In genomic region chr13:27170521-27171243, GRCh38 we compare ENCODE assay signal across 1 cellular context.
TF ChIP-seq lines count a peak whose summit lies in the region.

No MANE protein-coding gene starts in this region.

TF ChIP-seq in HEK293, 187 proteins besides CTCF, POLR2A, EP300 and RAD21 (continued from another document):
- TF ChIP-seq, protein P1, sequence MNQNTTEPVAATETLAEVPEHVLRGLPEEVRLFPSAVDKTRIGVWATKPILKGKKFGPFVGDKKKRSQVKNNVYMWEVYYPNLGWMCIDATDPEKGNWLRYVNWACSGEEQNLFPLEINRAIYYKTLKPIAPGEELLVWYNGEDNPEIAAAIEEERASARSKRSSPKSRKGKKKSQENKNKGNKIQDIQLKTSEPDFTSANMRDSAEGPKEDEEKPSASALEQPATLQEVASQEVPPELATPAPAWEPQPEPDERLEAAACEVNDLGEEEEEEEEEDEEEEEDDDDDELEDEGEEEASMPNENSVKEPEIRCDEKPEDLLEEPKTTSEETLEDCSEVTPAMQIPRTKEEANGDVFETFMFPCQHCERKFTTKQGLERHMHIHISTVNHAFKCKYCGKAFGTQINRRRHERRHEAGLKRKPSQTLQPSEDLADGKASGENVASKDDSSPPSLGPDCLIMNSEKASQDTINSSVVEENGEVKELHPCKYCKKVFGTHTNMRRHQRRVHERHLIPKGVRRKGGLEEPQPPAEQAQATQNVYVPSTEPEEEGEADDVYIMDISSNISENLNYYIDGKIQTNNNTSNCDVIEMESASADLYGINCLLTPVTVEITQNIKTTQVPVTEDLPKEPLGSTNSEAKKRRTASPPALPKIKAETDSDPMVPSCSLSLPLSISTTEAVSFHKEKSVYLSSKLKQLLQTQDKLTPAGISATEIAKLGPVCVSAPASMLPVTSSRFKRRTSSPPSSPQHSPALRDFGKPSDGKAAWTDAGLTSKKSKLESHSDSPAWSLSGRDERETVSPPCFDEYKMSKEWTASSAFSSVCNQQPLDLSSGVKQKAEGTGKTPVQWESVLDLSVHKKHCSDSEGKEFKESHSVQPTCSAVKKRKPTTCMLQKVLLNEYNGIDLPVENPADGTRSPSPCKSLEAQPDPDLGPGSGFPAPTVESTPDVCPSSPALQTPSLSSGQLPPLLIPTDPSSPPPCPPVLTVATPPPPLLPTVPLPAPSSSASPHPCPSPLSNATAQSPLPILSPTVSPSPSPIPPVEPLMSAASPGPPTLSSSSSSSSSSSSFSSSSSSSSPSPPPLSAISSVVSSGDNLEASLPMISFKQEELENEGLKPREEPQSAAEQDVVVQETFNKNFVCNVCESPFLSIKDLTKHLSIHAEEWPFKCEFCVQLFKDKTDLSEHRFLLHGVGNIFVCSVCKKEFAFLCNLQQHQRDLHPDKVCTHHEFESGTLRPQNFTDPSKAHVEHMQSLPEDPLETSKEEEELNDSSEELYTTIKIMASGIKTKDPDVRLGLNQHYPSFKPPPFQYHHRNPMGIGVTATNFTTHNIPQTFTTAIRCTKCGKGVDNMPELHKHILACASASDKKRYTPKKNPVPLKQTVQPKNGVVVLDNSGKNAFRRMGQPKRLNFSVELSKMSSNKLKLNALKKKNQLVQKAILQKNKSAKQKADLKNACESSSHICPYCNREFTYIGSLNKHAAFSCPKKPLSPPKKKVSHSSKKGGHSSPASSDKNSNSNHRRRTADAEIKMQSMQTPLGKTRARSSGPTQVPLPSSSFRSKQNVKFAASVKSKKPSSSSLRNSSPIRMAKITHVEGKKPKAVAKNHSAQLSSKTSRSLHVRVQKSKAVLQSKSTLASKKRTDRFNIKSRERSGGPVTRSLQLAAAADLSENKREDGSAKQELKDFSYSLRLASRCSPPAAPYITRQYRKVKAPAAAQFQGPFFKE (tag by site-specific recombination; IDR thresholded peaks at IDR 0.05; ENCODE audit: borderline replicate concordance) = no peak
- no peak for TF ChIP-seq OSR2 (tag by site-specific recombination; IDR thresholded peaks at IDR 0.05)
- no peak for TF ChIP-seq ZNF544 (tag by site-specific recombination; IDR thresholded peaks at IDR 0.05)
- no peak for TF ChIP-seq ZFP69B (tag by site-specific recombination; IDR thresholded peaks at IDR 0.05)
- TF ChIP-seq ZXDB (tag by site-specific recombination; IDR thresholded peaks at IDR 0.05) = no peak
- TF ChIP-seq ZNF16 (tag by site-specific recombination; IDR thresholded peaks at IDR 0.05; ENCODE audit: low read depth) = no peak
- no peak for TF ChIP-seq HOXA7 (CRISPR knock-in tag; IDR thresholded peaks at IDR 0.05; ENCODE audit: borderline replicate concordance)
- no peak for TF ChIP-seq ZNF362 (tag by site-specific recombination; IDR thresholded peaks at IDR 0.05)
- no peak for TF ChIP-seq TCF7L2 (IDR thresholded peaks at IDR 0.05; ENCODE audit: borderline replicate concordance, low read depth, low read length)
- TF ChIP-seq ZBTB20 (tag by site-specific recombination; IDR thresholded peaks at IDR 0.05) = peak; percentile 60; the same call in 1 of the 2 replicates
- TF ChIP-seq ZNF571 (tag by site-specific recombination; IDR thresholded peaks at IDR 0.05) = no peak
- TF ChIP-seq ZNF624 (tag by site-specific recombination; IDR thresholded peaks at IDR 0.05) = no peak
- no peak for TF ChIP-seq BCL11A (tag by site-specific recombination; IDR thresholded peaks at IDR 0.05; ENCODE audit: low read depth)
- TF ChIP-seq ZNF426 (tag by site-specific recombination; IDR thresholded peaks at IDR 0.05) = no peak
- TF ChIP-seq ZNF223 (tag by site-specific recombination; IDR thresholded peaks at IDR 0.05) = no peak
- no peak for TF ChIP-seq ZNF521 (tag by site-specific recombination; IDR thresholded peaks at IDR 0.05)
- no peak for TF ChIP-seq ZNF596 (tag by site-specific recombination; IDR thresholded peaks at IDR 0.05)
- TF ChIP-seq ZBTB8A (tag by site-specific recombination; IDR thresholded peaks at IDR 0.05) = peak; percentile 65
- TF ChIP-seq ZNF19 (tag by site-specific recombination; IDR thresholded peaks at IDR 0.05; ENCODE audit: low read depth) = no peak
- TF ChIP-seq ZNF658 (tag by site-specific recombination; IDR thresholded peaks at IDR 0.05) = no peak
- TF ChIP-seq ZNF274 (IDR thresholded peaks at IDR 0.05; ENCODE audit: low read length) = no peak
- no peak for TF ChIP-seq ZNF274 (tag by site-specific recombination; IDR thresholded peaks at IDR 0.05; ENCODE audit: borderline replicate concordance)
- no peak for TF ChIP-seq ZNF311 (tag by site-specific recombination; IDR thresholded peaks at IDR 0.05; ENCODE audit: borderline replicate concordance)
- TF ChIP-seq, protein P2, sequence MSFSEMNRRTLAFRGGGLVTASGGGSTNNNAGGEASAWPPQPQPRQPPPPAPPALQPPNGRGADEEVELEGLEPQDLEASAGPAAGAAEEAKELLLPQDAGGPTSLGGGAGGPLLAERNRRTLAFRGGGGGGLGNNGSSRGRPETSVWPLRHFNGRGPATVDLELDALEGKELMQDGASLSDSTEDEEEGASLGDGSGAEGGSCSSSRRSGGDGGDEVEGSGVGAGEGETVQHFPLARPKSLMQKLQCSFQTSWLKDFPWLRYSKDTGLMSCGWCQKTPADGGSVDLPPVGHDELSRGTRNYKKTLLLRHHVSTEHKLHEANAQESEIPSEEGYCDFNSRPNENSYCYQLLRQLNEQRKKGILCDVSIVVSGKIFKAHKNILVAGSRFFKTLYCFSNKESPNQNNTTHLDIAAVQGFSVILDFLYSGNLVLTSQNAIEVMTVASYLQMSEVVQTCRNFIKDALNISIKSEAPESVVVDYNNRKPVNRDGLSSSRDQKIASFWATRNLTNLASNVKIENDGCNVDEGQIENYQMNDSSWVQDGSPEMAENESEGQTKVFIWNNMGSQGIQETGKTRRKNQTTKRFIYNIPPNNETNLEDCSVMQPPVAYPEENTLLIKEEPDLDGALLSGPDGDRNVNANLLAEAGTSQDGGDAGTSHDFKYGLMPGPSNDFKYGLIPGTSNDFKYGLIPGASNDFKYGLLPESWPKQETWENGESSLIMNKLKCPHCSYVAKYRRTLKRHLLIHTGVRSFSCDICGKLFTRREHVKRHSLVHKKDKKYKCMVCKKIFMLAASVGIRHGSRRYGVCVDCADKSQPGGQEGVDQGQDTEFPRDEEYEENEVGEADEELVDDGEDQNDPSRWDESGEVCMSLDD (tag by site-specific recombination; IDR thresholded peaks at IDR 0.05) = no peak
- TF ChIP-seq MYNN (tag by site-specific recombination; IDR thresholded peaks at IDR 0.05; ENCODE audit: borderline replicate concordance) = no peak
- no peak for TF ChIP-seq GLI4 (tag by site-specific recombination; IDR thresholded peaks at IDR 0.05)
- TF ChIP-seq ZNF701 (tag by site-specific recombination; IDR thresholded peaks at IDR 0.05) = no peak
- no peak for TF ChIP-seq ZNF155 (tag by site-specific recombination; IDR thresholded peaks at IDR 0.05)
- TF ChIP-seq ZNF626 (tag by site-specific recombination; IDR thresholded peaks at IDR 0.05) = no peak
- no peak for TF ChIP-seq ZNF585B (tag by site-specific recombination; IDR thresholded peaks at IDR 0.05)
- TF ChIP-seq ZNF610 (tag by site-specific recombination; IDR thresholded peaks at IDR 0.05; ENCODE audit: borderline replicate concordance) = no peak
- TF ChIP-seq, protein P3, sequence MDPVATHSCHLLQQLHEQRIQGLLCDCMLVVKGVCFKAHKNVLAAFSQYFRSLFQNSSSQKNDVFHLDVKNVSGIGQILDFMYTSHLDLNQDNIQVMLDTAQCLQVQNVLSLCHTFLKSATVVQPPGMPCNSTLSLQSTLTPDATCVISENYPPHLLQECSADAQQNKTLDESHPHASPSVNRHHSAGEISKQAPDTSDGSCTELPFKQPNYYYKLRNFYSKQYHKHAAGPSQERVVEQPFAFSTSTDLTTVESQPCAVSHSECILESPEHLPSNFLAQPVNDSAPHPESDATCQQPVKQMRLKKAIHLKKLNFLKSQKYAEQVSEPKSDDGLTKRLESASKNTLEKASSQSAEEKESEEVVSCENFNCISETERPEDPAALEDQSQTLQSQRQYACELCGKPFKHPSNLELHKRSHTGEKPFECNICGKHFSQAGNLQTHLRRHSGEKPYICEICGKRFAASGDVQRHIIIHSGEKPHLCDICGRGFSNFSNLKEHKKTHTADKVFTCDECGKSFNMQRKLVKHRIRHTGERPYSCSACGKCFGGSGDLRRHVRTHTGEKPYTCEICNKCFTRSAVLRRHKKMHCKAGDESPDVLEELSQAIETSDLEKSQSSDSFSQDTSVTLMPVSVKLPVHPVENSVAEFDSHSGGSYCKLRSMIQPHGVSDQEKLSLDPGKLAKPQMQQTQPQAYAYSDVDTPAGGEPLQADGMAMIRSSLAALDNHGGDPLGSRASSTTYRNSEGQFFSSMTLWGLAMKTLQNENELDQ (tag by site-specific recombination; IDR thresholded peaks at IDR 0.05; ENCODE audit: low read depth) = no peak
- TF ChIP-seq AEBP2 (tag by site-specific recombination; IDR thresholded peaks at IDR 0.05; ENCODE audit: borderline replicate concordance) = no peak
- no peak for TF ChIP-seq ZNF76 (tag by site-specific recombination; IDR thresholded peaks at IDR 0.05; ENCODE audit: borderline replicate concordance, low read depth)
- TF ChIP-seq ZNF366 (tag by site-specific recombination; conservative IDR thresholded peaks at IDR 0.05) = peak; percentile 52; the same call in 1 of the 2 replicates
- no peak for TF ChIP-seq ZNF37A (tag by site-specific recombination; IDR thresholded peaks at IDR 0.05)
- peak; percentile 71 for TF ChIP-seq SP2 (tag by site-specific recombination; IDR thresholded peaks at IDR 0.05)
- TF ChIP-seq ZBTB7A (tag by site-specific recombination; IDR thresholded peaks at IDR 0.05; ENCODE audit: low read depth) = no peak
- TF ChIP-seq, protein P4, sequence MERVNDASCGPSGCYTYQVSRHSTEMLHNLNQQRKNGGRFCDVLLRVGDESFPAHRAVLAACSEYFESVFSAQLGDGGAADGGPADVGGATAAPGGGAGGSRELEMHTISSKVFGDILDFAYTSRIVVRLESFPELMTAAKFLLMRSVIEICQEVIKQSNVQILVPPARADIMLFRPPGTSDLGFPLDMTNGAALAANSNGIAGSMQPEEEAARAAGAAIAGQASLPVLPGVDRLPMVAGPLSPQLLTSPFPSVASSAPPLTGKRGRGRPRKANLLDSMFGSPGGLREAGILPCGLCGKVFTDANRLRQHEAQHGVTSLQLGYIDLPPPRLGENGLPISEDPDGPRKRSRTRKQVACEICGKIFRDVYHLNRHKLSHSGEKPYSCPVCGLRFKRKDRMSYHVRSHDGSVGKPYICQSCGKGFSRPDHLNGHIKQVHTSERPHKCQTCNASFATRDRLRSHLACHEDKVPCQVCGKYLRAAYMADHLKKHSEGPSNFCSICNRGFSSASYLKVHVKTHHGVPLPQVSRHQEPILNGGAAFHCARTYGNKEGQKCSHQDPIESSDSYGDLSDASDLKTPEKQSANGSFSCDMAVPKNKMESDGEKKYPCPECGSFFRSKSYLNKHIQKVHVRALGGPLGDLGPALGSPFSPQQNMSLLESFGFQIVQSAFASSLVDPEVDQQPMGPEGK (tag by site-specific recombination; IDR thresholded peaks at IDR 0.05) = peak; percentile 34; the same call in 1 of the 2 replicates
- no peak for TF ChIP-seq ZFP37 (tag by site-specific recombination; IDR thresholded peaks at IDR 0.05)
- no peak for TF ChIP-seq ZNF202 (tag by site-specific recombination; IDR thresholded peaks at IDR 0.05; ENCODE audit: borderline replicate concordance)
- no peak for TF ChIP-seq HOXC10 (CRISPR knock-in tag; IDR thresholded peaks at IDR 0.05)
- TF ChIP-seq ZNF292 (tag by site-specific recombination; IDR thresholded peaks at IDR 0.05; ENCODE audit: borderline replicate concordance, low read depth) = no peak
- TF ChIP-seq ZNF654 (tag by site-specific recombination; IDR thresholded peaks at IDR 0.05; ENCODE audit: low read depth) = no peak
- no peak for TF ChIP-seq BCL11B (tag by site-specific recombination; IDR thresholded peaks at IDR 0.05; ENCODE audit: low read depth)
- no peak for TF ChIP-seq ZSCAN23 (tag by site-specific recombination; IDR thresholded peaks at IDR 0.05)
